ENCODE assay signal across 17 cellular contexts in the genomic region with DNA sequence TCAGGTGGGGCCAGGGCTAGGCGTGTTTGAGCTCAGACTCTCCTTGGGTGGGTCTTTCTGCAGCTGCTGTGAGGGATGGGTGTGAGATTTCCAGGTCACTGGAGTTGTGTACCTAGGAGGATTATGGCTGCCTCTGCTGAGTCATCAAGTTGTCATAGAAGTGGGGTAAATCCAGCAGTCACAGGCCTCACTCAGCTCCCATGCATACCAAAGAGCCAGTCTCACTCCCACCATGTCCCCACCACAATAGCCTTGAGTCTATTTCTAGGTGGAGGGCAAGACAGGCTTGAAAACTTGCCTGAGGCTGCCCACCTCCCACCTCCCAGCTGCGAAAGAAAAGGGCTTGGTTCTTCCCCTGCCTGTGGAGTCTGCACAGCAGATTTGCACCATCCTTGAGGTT.
"Had no signal": no experiment of that assay in that cellular context is flagged by ENCODE, and none has a peak within 500 bp of the region (broad histone marks: within the 10 kb centered on the region; RNA-seq: fewer than 3 reads in every experiment).

No MANE protein-coding gene starts in this region.

- H3K4me3 ChIP-seq: spleen, thyroid gland had no signal

- H3K27me3 Mint-ChIP-seq: activated naive CD4-positive, alpha-beta T cell treated with anti-CD3 and anti-CD28 coated beads, Interleukin-2, amount 50 U/mL, for 24 hours; dendritic cell treated with granulocyte-macrophage colony-stimulating factor and Interleukin-4, amounts not matched to agents 40 ng/mL and 50 ng/mL, for 4 days; memory B cell; naive B cell had no signal

- H3K36me3 Mint-ChIP-seq: activated naive CD4-positive, alpha-beta T cell treated with anti-CD3 and anti-CD28 coated beads, Interleukin-2, amount 50 U/mL, for 24 hours; memory B cell; naive B cell had no signal

- DNase-seq: activated gamma-delta T cell treated with Interleukin-2 at 50 U/mL for 16 hours; activated T-cell treated with anti-CD3 and anti-CD28 coated beads, Interleukin-2, amount 50 U/mL, for 1 hour; brain microvascular endothelial cell; effector CD4-positive, alpha-beta T cell; foreskin keratinocyte; left cardiac atrium; naive B cell; occipital lobe; stimulated activated CD4-positive, alpha-beta T cell treated with anti-CD3 and anti-CD28 coated beads, Interleukin-4, amount 100 ng/mL, for 24 hours; stimulated activated naive CD8-positive, alpha-beta T cell treated with anti-CD3 and anti-CD28 coated beads, Interleukin-15, Interleukin-2, amounts not matched to agents 100 U/mL and 50 U/mL, for 24 hours; T-helper 1 cell; thyroid gland had no signal

- H3K9me3 ChIP-seq: thyroid gland had no signal

- H3K4me1 Mint-ChIP-seq: activated naive CD4-positive, alpha-beta T cell treated with anti-CD3 and anti-CD28 coated beads, Interleukin-2, amount 50 U/mL, for 24 hours; memory B cell; naive B cell had no signal

- H3K27ac ChIP-seq: brain microvascular endothelial cell, foreskin keratinocyte, spleen, thyroid gland had no signal

- FAIRE-seq: islet of Langerhans had no signal

- H3K27me3 ChIP-seq: brain microvascular endothelial cell, foreskin keratinocyte, spleen, thyroid gland had no signal

- H3K4me1 ChIP-seq: foreskin keratinocyte, spleen, thyroid gland had no signal

- H3K27ac Mint-ChIP-seq: activated naive CD4-positive, alpha-beta T cell treated with anti-CD3 and anti-CD28 coated beads, Interleukin-2, amount 50 U/mL, for 24 hours; dendritic cell treated with granulocyte-macrophage colony-stimulating factor and Interleukin-4, amounts not matched to agents 40 ng/mL and 50 ng/mL, for 4 days; memory B cell; naive B cell had no signal

- H3K4me3 Mint-ChIP-seq: activated naive CD4-positive, alpha-beta T cell treated with anti-CD3 and anti-CD28 coated beads, Interleukin-2, amount 50 U/mL, for 24 hours; dendritic cell treated with granulocyte-macrophage colony-stimulating factor and Interleukin-4, amounts not matched to agents 40 ng/mL and 50 ng/mL, for 4 days; memory B cell; naive B cell had no signal

- ATAC-seq: foreskin keratinocyte; left cardiac atrium; stimulated activated naive CD8-positive, alpha-beta T cell treated with anti-CD3 and anti-CD28 coated beads, Interleukin-15, Interleukin-2, amounts not matched to agents 100 U/mL and 50 U/mL, for 24 hours had no signal

- H3K36me3 ChIP-seq: brain microvascular endothelial cell, spleen, thyroid gland had no signal
